Comparison of ENCODE assay signal across 8 cellular contexts in the genomic region with DNA sequence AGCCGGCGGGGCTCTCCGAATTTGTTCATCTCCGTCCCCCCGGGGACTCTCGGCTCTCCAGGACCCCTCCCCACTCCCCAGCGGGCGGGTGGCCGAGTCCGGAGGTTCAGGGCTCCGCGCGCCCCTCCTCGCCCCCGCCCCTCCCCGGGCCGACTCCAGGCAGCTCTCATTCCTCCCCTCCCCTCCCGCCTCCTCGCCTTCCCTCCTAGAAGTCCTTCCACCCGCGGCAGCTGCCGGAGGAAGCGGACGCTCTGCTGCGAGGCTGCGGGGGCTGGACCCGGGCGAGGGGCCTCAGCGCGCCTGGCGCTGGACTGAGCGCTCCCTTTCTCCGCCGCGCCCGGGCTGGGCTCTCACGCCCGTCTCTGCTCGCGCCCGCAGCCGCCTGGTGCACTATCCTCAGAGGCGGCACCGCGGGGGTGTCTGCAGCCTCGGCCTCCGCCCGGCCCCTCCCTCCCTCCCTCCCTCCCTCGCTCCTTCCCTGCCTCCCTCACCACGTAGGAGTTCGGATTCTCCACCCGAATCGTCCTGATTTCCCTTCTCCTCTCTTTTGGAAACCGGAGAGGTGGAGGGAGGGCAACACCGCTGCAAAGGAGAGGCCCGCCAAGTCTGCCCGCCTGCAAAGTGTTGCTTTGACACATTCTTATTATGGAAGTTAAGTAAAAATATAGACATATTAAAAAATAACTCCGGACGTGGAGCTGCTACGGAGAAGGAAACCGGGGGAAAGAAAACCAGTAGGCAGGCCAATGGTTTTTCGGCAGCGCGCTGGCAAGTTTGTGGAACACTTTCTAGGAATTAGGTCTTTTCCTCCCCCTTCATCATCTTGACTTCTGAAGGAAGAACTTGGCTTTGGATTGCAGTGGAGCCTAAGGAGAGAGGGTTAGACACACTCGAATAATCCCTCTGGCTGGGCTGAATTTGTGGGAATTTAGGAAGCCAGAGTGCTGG. TPM values are rescaled to one million over a fixed set of nuclear protein-coding genes. Genes with fewer than 3 reads are reported as not detected.
DNase-seq lines count a peak whose midpoint lies in the region; ATAC-seq and TF ChIP-seq lines count a peak whose summit lies in the region.

A gene with protein sequence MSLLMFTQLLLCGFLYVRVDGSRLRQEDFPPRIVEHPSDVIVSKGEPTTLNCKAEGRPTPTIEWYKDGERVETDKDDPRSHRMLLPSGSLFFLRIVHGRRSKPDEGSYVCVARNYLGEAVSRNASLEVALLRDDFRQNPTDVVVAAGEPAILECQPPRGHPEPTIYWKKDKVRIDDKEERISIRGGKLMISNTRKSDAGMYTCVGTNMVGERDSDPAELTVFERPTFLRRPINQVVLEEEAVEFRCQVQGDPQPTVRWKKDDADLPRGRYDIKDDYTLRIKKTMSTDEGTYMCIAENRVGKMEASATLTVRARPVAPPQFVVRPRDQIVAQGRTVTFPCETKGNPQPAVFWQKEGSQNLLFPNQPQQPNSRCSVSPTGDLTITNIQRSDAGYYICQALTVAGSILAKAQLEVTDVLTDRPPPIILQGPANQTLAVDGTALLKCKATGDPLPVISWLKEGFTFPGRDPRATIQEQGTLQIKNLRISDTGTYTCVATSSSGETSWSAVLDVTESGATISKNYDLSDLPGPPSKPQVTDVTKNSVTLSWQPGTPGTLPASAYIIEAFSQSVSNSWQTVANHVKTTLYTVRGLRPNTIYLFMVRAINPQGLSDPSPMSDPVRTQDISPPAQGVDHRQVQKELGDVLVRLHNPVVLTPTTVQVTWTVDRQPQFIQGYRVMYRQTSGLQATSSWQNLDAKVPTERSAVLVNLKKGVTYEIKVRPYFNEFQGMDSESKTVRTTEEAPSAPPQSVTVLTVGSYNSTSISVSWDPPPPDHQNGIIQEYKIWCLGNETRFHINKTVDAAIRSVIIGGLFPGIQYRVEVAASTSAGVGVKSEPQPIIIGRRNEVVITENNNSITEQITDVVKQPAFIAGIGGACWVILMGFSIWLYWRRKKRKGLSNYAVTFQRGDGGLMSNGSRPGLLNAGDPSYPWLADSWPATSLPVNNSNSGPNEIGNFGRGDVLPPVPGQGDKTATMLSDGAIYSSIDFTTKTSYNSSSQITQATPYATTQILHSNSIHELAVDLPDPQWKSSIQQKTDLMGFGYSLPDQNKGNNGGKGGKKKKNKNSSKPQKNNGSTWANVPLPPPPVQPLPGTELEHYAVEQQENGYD (N-terminal part only) (plus strand): TSS at position 494 of the 948 bp plus-strand sequence. CDS start 687 bp downstream, outside the sequence.

- peak within 1 kb of the TSS; percentile 42 for H3K4me3 ChIP-seq in HFF-Myc (replicated peaks; ENCODE audit: low read depth, low read length)
- H3K4me3 ChIP-seq in foreskin fibroblast (ENCODE audit: low read depth in 1 of 2, low read length in 2 of 2) = peak within 1 kb of the TSS; percentile 53 to 80
- H3K4me3 ChIP-seq in ovary = peak within 1 kb of the TSS; percentile 40

- CTCF ChIA-PET in CD4-positive, alpha-beta T cell (lab: Charles Lee) = no interaction called here

- TF ChIP-seq POLR2A in ovary (IDR thresholded peaks at IDR 0.05) = no peak

- POLR2A ChIA-PET in CD4-positive, alpha-beta T cell (lab: Charles Lee) = no interaction called here

- peaks cover 6% of the 10 kb centered on the region for H3K9me3 Mint-ChIP-seq in CD4-positive, alpha-beta T cell

- no peaks in the 10 kb centered on the region for H3K36me3 ChIP-seq in ovary

- H3K36me3 Mint-ChIP-seq in CD4-positive, alpha-beta T cell (ENCODE audit: low read depth) = no peaks in the 10 kb centered on the region

- intact Hi-C loops in ovary (cut with DNase I) = loop anchor here (2.0 to 10.0 kb wide), 4 partner anchors 212 to 217 kb away; no protein-coding TSS in a partner anchor
- intact Hi-C loops in CD4-positive, alpha-beta T cell (cut with DNase I, micrococcal nuclease) = no loop called here

- H3K27me3 Mint-ChIP-seq in CD4-positive, alpha-beta T cell = peaks cover 52% of the 10 kb centered on the region

- 0 to 1% (median 0%) methylated on average over 61 to 65 of the region's 65 CpGs for WGBS in ovary, 3 donors

- no peaks in the 10 kb centered on the region for H3K9me3 ChIP-seq in ovary
- H3K9me3 ChIP-seq in CD4-positive, alpha-beta T cell (ENCODE audit: control insufficient read depth, low read length) = peaks cover 5% of the 10 kb centered on the region

- no peaks in the 10 kb centered on the region for H3K4me1 Mint-ChIP-seq in CD4-positive, alpha-beta T cell (ENCODE audit: low read depth)

- H3K27ac ChIP-seq in ovary = peak within 1 kb of the TSS; percentile 85 to 94
- H3K27ac ChIP-seq in CD4-positive, alpha-beta T cell (ENCODE audit: low read depth, low read length) = no peak within 1 kb of the TSS

- no peak within 1 kb of the TSS for H3K4me3 Mint-ChIP-seq in CD4-positive, alpha-beta T cell

- no peak within 1 kb of the TSS for H3K27ac Mint-ChIP-seq in CD4-positive, alpha-beta T cell

- no peak for DNase-seq in HFF-Myc (ENCODE audit: extremely low read depth, low read depth)
- DNase-seq in SHP77 treated with DMSO at 0.1 percent for 48 hours (lab: John Stamatoyannopoulos, UW) = peak; percentile 44
- DNase-seq in foreskin fibroblast = peak; percentile 62 to 91
- peak; percentile 55 to 77 (median 70) for DNase-seq in ovary
- no peak for DNase-seq in COLO829 (ENCODE audit: low spot score)
- no peak for DNase-seq in CD4-positive, alpha-beta T cell

- no peaks in the 10 kb centered on the region for H3K27me3 ChIP-seq in ovary
- peaks cover 39% of the 10 kb centered on the region for H3K27me3 ChIP-seq in CD4-positive, alpha-beta T cell (ENCODE audit: control insufficient read depth, insufficient read depth, low read length)

- no peak for TF ChIP-seq EP300 in ovary (IDR thresholded peaks at IDR 0.05)

- ATAC-seq in GM21526 (IDR thresholded peaks at IDR 0.05; ENCODE audit: low FRiP score, unreplicated experiment) = no peak
- ATAC-seq in HG02973 (IDR thresholded peaks at IDR 0.05; ENCODE audit: unreplicated experiment) = no peak
- ATAC-seq in CD4-positive, alpha-beta T cell (ENCODE audit: poor library complexity) = no peak

- peaks cover 4% of the 10 kb centered on the region for H3K4me1 ChIP-seq in ovary (ENCODE audit: insufficient read depth)

- TF ChIP-seq CTCF in HFF-Myc (IDR thresholded peaks at IDR 0.05; ENCODE audit: low read depth, low read length, missing control alignments) (no peak), foreskin fibroblast (IDR thresholded peaks at IDR 0.05; ENCODE audit: low read depth, low read length) (no peak), ovary (IDR thresholded peaks at IDR 0.05) (no peak)
- no peak for TF ChIP-seq CTCF in CD4-positive, alpha-beta T cell (IDR thresholded peaks at IDR 0.05)

RNA-seq across cellular contexts. Expression of the gene that starts here (rescaled TPM):
- 10 to 100 TPM in 2 of 7 donors, 1 to 10 TPM in 5; 3.4 to 14.8 (median 4.9) TPM for total RNA-seq in ovary
- 1 to 10 TPM; 7.3 to 8.4 TPM for polyA plus RNA-seq in ovary
- not detected for total RNA-seq in CD4-positive, alpha-beta T cell

Comparison
In these comparisons a context has a peak if more than half of its experiments do, and no peak if none do; other contexts are left out.
1. RNA of the gene that starts here (total RNA-seq): 3.4 to 14.8 TPM in ovary; not detected in CD4-positive, alpha-beta T cell; every median in the first group is over 4 times any median in the second.
2. DNase-seq: peak in SHP77 treated with DMSO at 0.1 percent for 48 hours (single experiment), foreskin fibroblast (2 of 2) and ovary (5 of 5); none in HFF-Myc (single experiment), COLO829 (single experiment) and CD4-positive, alpha-beta T cell (0 of 10).
3. intact Hi-C loops: an anchor here in ovary (2.0 to 10.0 kb wide); none called in CD4-positive, alpha-beta T cell.
4. Peak in every context shown above with its lines, with median percentiles within 50 percentile points of each other: H3K4me3 ChIP-seq.